25 cellular contexts compared by ENCODE assay signal in the genomic region with DNA sequence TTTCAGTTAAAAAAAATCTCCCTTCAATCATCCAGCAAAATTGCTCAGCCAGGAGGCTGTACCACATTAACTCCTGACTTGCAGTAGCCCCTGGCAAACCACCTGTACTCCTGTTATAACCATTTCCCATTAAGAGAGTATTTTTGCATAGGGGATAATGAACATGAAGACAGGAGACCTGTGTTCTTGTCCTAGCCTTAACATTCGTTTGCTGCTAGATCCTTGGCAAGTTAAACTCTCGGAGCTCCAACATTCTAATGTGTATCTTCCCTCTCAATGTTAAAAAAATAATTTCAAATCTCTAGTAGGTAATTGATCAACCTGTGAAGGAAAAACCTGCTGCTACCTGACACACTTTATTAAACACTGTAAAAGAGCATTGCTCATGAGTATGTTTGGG.
"Had no signal": no experiment of that assay in that cellular context is flagged by ENCODE, and none has a peak within 500 bp of the region (broad histone marks: within the 10 kb centered on the region; RNA-seq: fewer than 3 reads in every experiment).

No MANE protein-coding gene starts in this region.

- H3K27me3 ChIP-seq: neural progenitor cell, ovary, right lobe of liver, sigmoid colon, suprapubic skin, testis, tibial artery, transverse colon, upper lobe of right lung, uterus had no signal

- H3K4me1 ChIP-seq: neural progenitor cell, parathyroid adenoma, psoas muscle, right lobe of liver, sigmoid colon, suprapubic skin, testis, tibial artery, upper lobe of right lung, uterus had no signal

- H3K4me3 ChIP-seq: neural progenitor cell, ovary, psoas muscle, right lobe of liver, sigmoid colon, suprapubic skin, testis, tibial artery, transverse colon, upper lobe of right lung, uterus had no signal

- H3K27ac ChIP-seq: neural progenitor cell, ovary, parathyroid adenoma, psoas muscle, right lobe of liver, sigmoid colon, suprapubic skin, testis, tibial artery, transverse colon, upper lobe of right lung, uterus had no signal

- FAIRE-seq: small intestine had no signal

- H3K9me3 ChIP-seq: ovary, psoas muscle, right lobe of liver, sigmoid colon, suprapubic skin, testis, tibial artery, transverse colon, upper lobe of right lung, uterus had no signal

- H3K9ac ChIP-seq: neural progenitor cell, parathyroid adenoma had no signal

- H3K36me3 ChIP-seq: neural progenitor cell, ovary, right lobe of liver, sigmoid colon, suprapubic skin, tibial artery, transverse colon, upper lobe of right lung, uterus had no signal

- DNase-seq: naive thymus-derived CD4-positive, alpha-beta T cell; natural killer cell; occipital lobe; ovary; posterior cingulate gyrus; psoas muscle; right cardiac atrium; right lobe of liver; sigmoid colon; small intestine; stimulated activated CD4-positive, alpha-beta T cell treated with anti-CD3 and anti-CD28 coated beads, Interleukin-1b, Interleukin-23, amount 100 ng/mL, for 48 hours; stimulated activated CD4-positive, alpha-beta T cell treated with anti-CD3 and anti-CD28 coated beads, Interleukin-4, amount 100 ng/mL, for 4 hours; stimulated activated CD8-positive, alpha-beta memory T cell treated with anti-CD3 and anti-CD28 coated beads, Interleukin-4, amount 100 ng/mL, for 48 hours; stimulated activated naive CD4-positive, alpha-beta T cell; stimulated activated naive CD8-positive, alpha-beta T cell treated with anti-CD3 and anti-CD28 coated beads, Interleukin-15, amount 100 ng/mL, for 72 hours; stimulated activated naive CD8-positive, alpha-beta T cell treated with anti-CD3 and anti-CD28 coated beads, Interleukin-15, Interleukin-2, amounts not matched to agents 100 U/mL and 50 U/mL, for 24 hours; substantia nigra; testis; tibial artery; transverse colon; upper lobe of right lung; uterus had no signal
